In genomic region chr14:33369972-33370371, GRCh38 we compare ENCODE assay signal across 12 cellular contexts.
DNase-seq lines count a peak whose midpoint lies in the region; ATAC-seq and TF ChIP-seq lines count a peak whose summit lies in the region.
"Had no signal": no experiment of that assay in that cellular context is flagged by ENCODE, and none has a peak within 500 bp of the region (broad histone marks: within the 10 kb centered on the region; RNA-seq: fewer than 3 reads in every experiment).

No MANE protein-coding gene starts in this region.

- TF ChIP-seq CTCF in RWPE1 (conservative IDR thresholded peaks at IDR 0.05; ENCODE audit: low read depth), result no peak
- no peak for TF ChIP-seq CTCF in brain microvascular endothelial cell (IDR thresholded peaks at IDR 0.05; ENCODE audit: low read depth, low read length, missing control alignments)

- no peaks in the 10 kb centered on the region for H3K79me2 ChIP-seq in Karpas-422 (ENCODE audit: low read length)

- no peaks in the 10 kb centered on the region for H3K9me3 ChIP-seq in Karpas-422 (ENCODE audit: low read length)
- H3K9me3 ChIP-seq: thyroid gland had no signal

- H3K9me2 ChIP-seq in Karpas-422 (replicated peaks; ENCODE audit: insufficient read depth, low read length), result no peaks in the 10 kb centered on the region

- H3K9ac ChIP-seq in Karpas-422 (ENCODE audit: low read length), result no peak overlapping the region

- H3K4me3 ChIP-seq in Karpas-422 (ENCODE audit: low read length), result no peak overlapping the region
- no peak overlapping the region for H3K4me3 ChIP-seq in brain microvascular endothelial cell (ENCODE audit: low read depth, low read length)
- H3K4me3 ChIP-seq: thyroid gland had no signal

- in situ Hi-C loops in brain microvascular endothelial cell (cut with HindIII; ENCODE audit: low pct_ligation_motif_present, low sequenced_read_pairs), result no loop called here

- H3K27ac ChIP-seq in Karpas-422 (ENCODE audit: low read length), result no peak overlapping the region
- H3K27ac ChIP-seq in RWPE1, result no peak overlapping the region
- H3K27ac ChIP-seq in brain microvascular endothelial cell, result no peak overlapping the region
- H3K27ac ChIP-seq: thyroid gland had no signal

- peak; percentile 98 for ATAC-seq in GM18499 (IDR thresholded peaks at IDR 0.05; ENCODE audit: insufficient read depth, unreplicated experiment)
- ATAC-seq in GM21423 (IDR thresholded peaks at IDR 0.05; ENCODE audit: unreplicated experiment), result peak; percentile 96
- ATAC-seq in HG03039 (IDR thresholded peaks at IDR 0.05; ENCODE audit: unreplicated experiment), result peak; percentile 96

- peaks cover 8% of the 10 kb centered on the region for H3K4me1 ChIP-seq in Karpas-422 (ENCODE audit: low read length)
- H3K4me1 ChIP-seq: thyroid gland had no signal

- POLR2A ChIA-PET in RWPE1 (lab: Yijun Ruan, JAX; ENCODE audit: low non-redundant PET), result no interaction called here

- H3K27me3 ChIP-seq in Karpas-422 (ENCODE audit: low read length) (no peaks in the 10 kb centered on the region), brain microvascular endothelial cell (replicated peaks) (no peaks in the 10 kb centered on the region)
- H3K27me3 ChIP-seq: thyroid gland had no signal

- H3K36me3 ChIP-seq in Karpas-422 (ENCODE audit: insufficient read depth, low read length) (no peaks in the 10 kb centered on the region), brain microvascular endothelial cell (replicated peaks) (no peaks in the 10 kb centered on the region)
- H3K36me3 ChIP-seq: thyroid gland had no signal

- no peak overlapping the region for H2AFZ ChIP-seq in Karpas-422 (ENCODE audit: low read length)

- CTCF ChIA-PET in RWPE1 (lab: Yijun Ruan, JAX), result no interaction called here

- H4K20me1 ChIP-seq in Karpas-422 (ENCODE audit: insufficient read depth, low read depth, low read length), result no peaks in the 10 kb centered on the region

- H3K4me2 ChIP-seq in Karpas-422 (ENCODE audit: low read depth, low read length, poor library complexity, severe bottlenecking), result no peak overlapping the region

- DNase-seq in Karpas-422 (peak; percentile 59), RWPE1 (ENCODE audit: low spot score) (no peak), EL (no peak), brain microvascular endothelial cell (no peak), HuH-7 (ENCODE audit: low spot score) (no peak)
- DNase-seq: activated CD4-positive, alpha-beta memory T cell treated with anti-CD3 and anti-CD28 coated beads, Interleukin-2, amount 10 ng/mL, durations not matched to agents 7 days and 5 days; erythroblast; NCI-H1694 treated with DMSO at 0.1 percent for 48 hours; thyroid gland had no signal
